Comparison of ENCODE assay signal across 18 cellular contexts in the genomic region with DNA sequence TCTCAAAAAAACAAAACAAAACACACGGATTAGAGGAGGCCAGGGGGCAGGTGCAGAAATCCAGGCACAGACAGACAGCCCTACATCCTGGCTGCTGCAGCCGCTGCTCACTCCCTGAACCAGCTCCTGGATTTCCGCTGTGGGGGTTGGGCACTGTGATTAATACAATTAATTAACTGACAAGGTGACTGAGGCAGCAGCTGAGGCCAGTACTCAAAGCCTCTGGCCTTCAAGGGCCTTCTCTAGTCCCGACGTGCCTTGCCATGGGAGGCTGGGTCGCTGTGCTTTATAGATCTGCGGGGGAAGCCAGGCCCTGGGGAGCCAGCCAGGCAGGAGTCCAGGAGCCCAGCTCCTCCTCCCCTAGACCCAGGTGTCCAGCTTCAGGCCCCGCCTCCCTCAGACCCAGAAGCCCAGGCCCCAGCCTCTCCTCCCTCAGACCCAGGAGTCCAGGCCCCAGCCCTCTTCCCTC. TPM values are rescaled to one million over a fixed set of nuclear protein-coding genes. Genes with fewer than 3 reads are reported as not detected.
DNase-seq lines count a peak whose midpoint lies in the region; ATAC-seq and TF ChIP-seq lines count a peak whose summit lies in the region.
"Had no signal": no experiment of that assay in that cellular context is flagged by ENCODE, and none has a peak within 500 bp of the region (broad histone marks: within the 10 kb centered on the region; RNA-seq: fewer than 3 reads in every experiment).

No MANE protein-coding gene starts in this region.

- peaks cover 75% of the 10 kb centered on the region for H4K20me1 ChIP-seq in BLaER1

- H3K4me3 ChIP-seq in BLaER1 (no peak overlapping the region), neuronal stem cell (ENCODE audit: low read length in 2 of 2) (no peak overlapping the region)
- H3K4me3 ChIP-seq: SK-N-MC had no signal

- H2BK12ac ChIP-seq in neuronal stem cell (ENCODE audit: low read length), result no peak overlapping the region

- DNase-seq in NCI-H82 (lab: John Stamatoyannopoulos, UW) (peak; percentile 93), endothelial cell (ENCODE audit: low spot score) (no peak), neuronal stem cell (ENCODE audit: low spot score) (no peak), T-helper 2 cell (no peak), NK-92 (lab: John Stamatoyannopoulos, UW; ENCODE audit: unreplicated experiment) (no peak)
- DNase-seq: activated CD4-positive, alpha-beta memory T cell treated with anti-CD3 and anti-CD28 coated beads for 36 hours; activated naive CD8-positive, alpha-beta T cell treated with anti-CD3 and anti-CD28 coated beads, Interleukin-2, amount 10 ng/mL, durations not matched to agents 7 days and 5 days; activated T-cell treated with anti-CD3 and anti-CD28 coated beads, Interleukin-2, amount 50 U/mL, for 4 hours; effector memory CD8-positive, alpha-beta T cell; KBM-7; midbrain; occipital lobe; stimulated activated naive B cell treated with anti-CD40 and anti-IgM and Interleukin-4, amounts not matched to agents 10 μg/mL and 1 μg/mL and 100 μg/mL, for 72 hours had no signal

- H3K4me1 ChIP-seq in BLaER1, result peaks cover 59% of the 10 kb centered on the region
- peaks cover 18 to 19% of the 10 kb centered on the region in 2 donors for H3K4me1 ChIP-seq in neuronal stem cell (ENCODE audit: control insufficient read depth in 2 of 2, insufficient read depth in 1 of 2, low read depth in 1 of 2, low read length in 2 of 2)

- ATAC-seq in HG03039 (IDR thresholded peaks at IDR 0.05; ENCODE audit: unreplicated experiment) (no peak), GM18519 (IDR thresholded peaks at IDR 0.05; ENCODE audit: low FRiP score, unreplicated experiment) (no peak)
- ATAC-seq: activated T-cell treated with anti-CD3 and anti-CD28 coated beads, Interleukin-2, amount 50 U/mL, for 4 hours; effector memory CD8-positive, alpha-beta T cell had no signal

- H2BK120ac ChIP-seq in neuronal stem cell (ENCODE audit: low read depth, low read length), result no peak overlapping the region

- no peaks in the 10 kb centered on the region for H3K9me3 Mint-ChIP-seq in endothelial cell (ENCODE audit: unreplicated experiment)
- H3K9me3 Mint-ChIP-seq: activated CD4-positive, alpha-beta memory T cell treated with anti-CD3 and anti-CD28 coated beads for 36 hours; activated naive CD8-positive, alpha-beta T cell treated with anti-CD3 and anti-CD28 coated beads, Interleukin-2, amount 10 ng/mL, durations not matched to agents 7 days and 5 days; activated T-cell treated with anti-CD3 and anti-CD28 coated beads, Interleukin-2, amount 50 U/mL, for 4 hours; central memory CD8-positive, alpha-beta T cell; effector memory CD8-positive, alpha-beta T cell; stimulated activated naive B cell treated with anti-CD40 and anti-IgM and Interleukin-4, amounts not matched to agents 10 μg/mL and 1 μg/mL and 100 μg/mL, for 72 hours had no signal

- H2AK5ac ChIP-seq in neuronal stem cell (ENCODE audit: low read depth, low read length), result no peak overlapping the region

- no peak overlapping the region for H2BK5ac ChIP-seq in neuronal stem cell (ENCODE audit: low read length)

- H4K91ac ChIP-seq in neuronal stem cell (ENCODE audit: low read depth, low read length, poor library complexity), result no peak overlapping the region

- H3K36me3 Mint-ChIP-seq in endothelial cell (ENCODE audit: low read depth, unreplicated experiment), result peaks cover 34% of the 10 kb centered on the region
- H3K36me3 Mint-ChIP-seq: activated CD4-positive, alpha-beta memory T cell treated with anti-CD3 and anti-CD28 coated beads for 36 hours; activated naive CD8-positive, alpha-beta T cell treated with anti-CD3 and anti-CD28 coated beads, Interleukin-2, amount 10 ng/mL, durations not matched to agents 7 days and 5 days had no signal

- no peak overlapping the region for H2AFZ ChIP-seq in neuronal stem cell (ENCODE audit: low read length)

- peak overlapping the region; percentile 100 for H3K4me3 Mint-ChIP-seq in endothelial cell (ENCODE audit: unreplicated experiment)
- H3K4me3 Mint-ChIP-seq: activated CD4-positive, alpha-beta memory T cell treated with anti-CD3 and anti-CD28 coated beads for 36 hours; activated naive CD8-positive, alpha-beta T cell treated with anti-CD3 and anti-CD28 coated beads, Interleukin-2, amount 10 ng/mL, durations not matched to agents 7 days and 5 days; activated T-cell treated with anti-CD3 and anti-CD28 coated beads, Interleukin-2, amount 50 U/mL, for 4 hours; central memory CD8-positive, alpha-beta T cell; effector memory CD8-positive, alpha-beta T cell; stimulated activated naive B cell treated with anti-CD40 and anti-IgM and Interleukin-4, amounts not matched to agents 10 μg/mL and 1 μg/mL and 100 μg/mL, for 72 hours had no signal

- H3K18ac ChIP-seq in neuronal stem cell (ENCODE audit: low read length), result no peak overlapping the region

- no peak overlapping the region for H3K4ac ChIP-seq in neuronal stem cell (ENCODE audit: low read length)

- peak overlapping the region; percentile 99 for H3K27ac Mint-ChIP-seq in endothelial cell (ENCODE audit: unreplicated experiment)
- H3K27ac Mint-ChIP-seq: activated CD4-positive, alpha-beta memory T cell treated with anti-CD3 and anti-CD28 coated beads for 36 hours; activated naive CD8-positive, alpha-beta T cell treated with anti-CD3 and anti-CD28 coated beads, Interleukin-2, amount 10 ng/mL, durations not matched to agents 7 days and 5 days; effector memory CD8-positive, alpha-beta T cell had no signal

- no peak overlapping the region for H4K8ac ChIP-seq in neuronal stem cell (ENCODE audit: low read depth, low read length)

- no peak overlapping the region for H2BK15ac ChIP-seq in neuronal stem cell (ENCODE audit: low read length)

- no peak overlapping the region for H3K14ac ChIP-seq in neuronal stem cell (ENCODE audit: low read length)

- TF ChIP-seq CTCF in endothelial cell (IDR thresholded peaks at IDR 0.05; ENCODE audit: unreplicated experiment), result no peak

- H3K4me2 ChIP-seq in BLaER1, result peak overlapping the region; percentile 99
- no peak overlapping the region for H3K4me2 ChIP-seq in neuronal stem cell (ENCODE audit: insufficient read depth, low read length, poor library complexity, severe bottlenecking)

- no CpG with 5 or more reads among the region's 8 CpGs for WGBS in neuronal stem cell (ENCODE audit: extremely low coverage in 2 of 2, insufficient read length in 2 of 2, insufficient replicate concordance in 1 of 2), 2 donors

- H3K23ac ChIP-seq in neuronal stem cell (ENCODE audit: low read depth, low read length, poor library complexity), result peak overlapping the region; percentile 34

- peak overlapping the region; percentile 69 for H3K9ac ChIP-seq in BLaER1
- no peak overlapping the region for H3K9ac ChIP-seq in neuronal stem cell (ENCODE audit: low read depth, low read length, poor library complexity)

- peaks cover 26% of the 10 kb centered on the region for H3K27me3 Mint-ChIP-seq in endothelial cell (ENCODE audit: unreplicated experiment)

- H3K27ac ChIP-seq in BLaER1, result peak overlapping the region; percentile 99
- no peak overlapping the region for H3K27ac ChIP-seq in neuronal stem cell (replicated peaks; ENCODE audit: low read length)
- H3K27ac ChIP-seq: SK-N-MC had no signal

- peaks cover 23% of the 10 kb centered on the region; the same call in 1 of the 2 replicates for H3K36me3 ChIP-seq in BLaER1
- H3K36me3 ChIP-seq in neuronal stem cell (replicated peaks in 1 of 2; ENCODE audit: control insufficient read depth in 2 of 2, insufficient read depth in 2 of 2, low read length in 2 of 2), result peaks cover 11 to 29% of the 10 kb centered on the region in 2 donors

- H3K79me1 ChIP-seq in neuronal stem cell (ENCODE audit: low read depth, low read length), result peaks cover 15% of the 10 kb centered on the region

- H3K9me3 ChIP-seq in BLaER1 (no peaks in the 10 kb centered on the region), neuronal stem cell (replicated peaks in 1 of 2; ENCODE audit: control insufficient read depth in 2 of 2, insufficient read depth in 1 of 2, low read depth in 1 of 2, low read length in 2 of 2) (no peaks in the 10 kb centered on the region)

- H3K4me1 Mint-ChIP-seq in endothelial cell (ENCODE audit: unreplicated experiment), result peaks cover 48% of the 10 kb centered on the region

- H3K27me3 ChIP-seq in BLaER1 (no peaks in the 10 kb centered on the region), neuronal stem cell (ENCODE audit: control insufficient read depth in 3 of 3, insufficient read depth in 3 of 3, low read depth in 1 of 3, low read length in 3 of 3) (no peaks in the 10 kb centered on the region)

RNA-seq across cellular contexts. Expression of a gene that starts 4.6 kb away (rescaled TPM):
- total RNA-seq in endothelial cell (ENCODE audit: unreplicated experiment), result 342 TPM
- polyA plus RNA-seq in neuronal stem cell (2013, experiment 1 of 2), result 210 TPM
- polyA plus RNA-seq in neuronal stem cell (2013, experiment 2 of 2), result 208 TPM

RNA-seq across cellular contexts. Expression of a gene that starts 40.4 kb away (rescaled TPM):
- 60.5 TPM for total RNA-seq in endothelial cell (ENCODE audit: unreplicated experiment)
- 49.4 TPM for polyA plus RNA-seq in neuronal stem cell (2013, experiment 1 of 2)
- 49.5 TPM for polyA plus RNA-seq in neuronal stem cell (2013, experiment 2 of 2)

RNA-seq across cellular contexts. Expression of a gene that starts 41.8 kb away (rescaled TPM):
- total RNA-seq in endothelial cell (ENCODE audit: unreplicated experiment), result 6.9 TPM
- 28.4 TPM for polyA plus RNA-seq in neuronal stem cell (2013, experiment 1 of 2)
- polyA plus RNA-seq in neuronal stem cell (2013, experiment 2 of 2), result 27.8 TPM
- total RNA-seq: activated CD4-positive, alpha-beta memory T cell treated with anti-CD3 and anti-CD28 coated beads for 36 hours; activated naive CD8-positive, alpha-beta T cell treated with anti-CD3 and anti-CD28 coated beads, Interleukin-2, amount 10 ng/mL, durations not matched to agents 7 days and 5 days had no signal

RNA-seq across cellular contexts. Expression of a gene that starts 54.9 kb away (rescaled TPM):
- 258 TPM for total RNA-seq in endothelial cell (ENCODE audit: unreplicated experiment)
- polyA plus RNA-seq in neuronal stem cell (2013, experiment 1 of 2), result 121 TPM
- 119 TPM for polyA plus RNA-seq in neuronal stem cell (2013, experiment 2 of 2)
